ENCODE assay signal across 10 cellular contexts in the genomic region with DNA sequence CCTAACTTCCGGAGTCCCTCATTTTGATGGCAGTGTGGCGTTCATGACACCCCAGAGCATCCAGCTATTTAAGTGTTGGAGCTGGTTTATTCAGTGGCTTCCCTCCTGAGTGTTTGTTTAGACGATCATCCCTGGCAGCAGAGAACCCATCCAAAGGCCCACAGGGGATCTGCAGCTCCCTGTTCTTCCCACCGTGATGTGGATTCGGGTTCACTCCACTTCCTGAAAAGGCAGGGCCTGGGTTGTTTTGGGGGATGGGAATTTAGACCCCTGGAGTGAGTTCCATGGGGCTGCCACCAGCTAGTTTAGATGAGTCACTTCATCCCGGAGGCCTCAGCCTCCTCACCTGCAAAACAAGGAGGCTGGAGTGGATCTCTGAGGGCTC. TPM values are rescaled to one million over a fixed set of nuclear protein-coding genes. Genes with fewer than 3 reads are reported as not detected.
DNase-seq lines count a peak whose midpoint lies in the region; ATAC-seq and TF ChIP-seq lines count a peak whose summit lies in the region.
"Had no signal": no experiment of that assay in that cellular context is flagged by ENCODE, and none has a peak within 500 bp of the region (broad histone marks: within the 10 kb centered on the region; RNA-seq: fewer than 3 reads in every experiment).

No MANE protein-coding gene starts in this region.

- CTCF ChIA-PET in activated naive CD4-positive, alpha-beta T cell treated with anti-CD3 and anti-CD28 coated beads for 36 hours (lab: Charles Lee): interaction anchor here (0.8 to 3.4 kb wide), 8 partner anchors 8 to 152 kb away, joined by 3 to 16 read pairs (median 4); no protein-coding TSS in a partner anchor
- CTCF ChIA-PET in RWPE1 (lab: Yijun Ruan, JAX): no interaction called here

- POLR2A ChIA-PET in RWPE1 (lab: Yijun Ruan, JAX; ENCODE audit: low non-redundant PET): no interaction called here

- no peak overlapping the region for H3K27ac Mint-ChIP-seq in activated naive CD4-positive, alpha-beta T cell treated with anti-CD3 and anti-CD28 coated beads for 36 hours
- no peak overlapping the region for H3K27ac Mint-ChIP-seq in activated naive CD8-positive, alpha-beta T cell
- peak overlapping the region; percentile 27 for H3K27ac Mint-ChIP-seq in type B pancreatic cell

- H3K36me3 Mint-ChIP-seq in activated naive CD4-positive, alpha-beta T cell treated with anti-CD3 and anti-CD28 coated beads for 36 hours (ENCODE audit: low read depth): peaks cover 29% of the 10 kb centered on the region
- no peaks in the 10 kb centered on the region for H3K36me3 Mint-ChIP-seq in activated naive CD8-positive, alpha-beta T cell
- H3K36me3 Mint-ChIP-seq in type B pancreatic cell: no peaks in the 10 kb centered on the region

- H3K27me3 Mint-ChIP-seq in activated naive CD4-positive, alpha-beta T cell treated with anti-CD3 and anti-CD28 coated beads for 36 hours (ENCODE audit: low read depth): no peaks in the 10 kb centered on the region
- H3K27me3 Mint-ChIP-seq in activated naive CD8-positive, alpha-beta T cell: no peaks in the 10 kb centered on the region
- H3K27me3 Mint-ChIP-seq in type B pancreatic cell: peaks cover 11% of the 10 kb centered on the region

- DNase-seq in activated naive CD4-positive, alpha-beta T cell treated with anti-CD3 and anti-CD28 coated beads for 36 hours: no peak
- DNase-seq in activated naive CD4-positive, alpha-beta T cell (lab: John Stamatoyannopoulos, UW): no peak
- DNase-seq in type B pancreatic cell (ENCODE audit: extremely low spot score, unreplicated experiment) (no peak), omental fat pad (ENCODE audit: low spot score) (no peak), RWPE1 (ENCODE audit: low spot score) (no peak), UCSD-AML1 (lab: John Stamatoyannopoulos, UW; ENCODE audit: unreplicated experiment) (no peak)
- DNase-seq: activated CD8-positive, alpha-beta memory T cell treated with anti-CD3 and anti-CD28 coated beads for 24 hours; Peyer's patch had no signal

- H3K9me3 ChIP-seq in iPS-18c (ENCODE audit: control insufficient read depth, insufficient read depth, low read length): no peaks in the 10 kb centered on the region
- H3K9me3 ChIP-seq: Peyer's patch had no signal

- peak overlapping the region; percentile 82 for H3K4me3 ChIP-seq in iPS-18c (ENCODE audit: insufficient read depth, low read depth, low read length)

- no peaks in the 10 kb centered on the region for H3K9me3 Mint-ChIP-seq in activated naive CD4-positive, alpha-beta T cell treated with anti-CD3 and anti-CD28 coated beads for 36 hours
- H3K9me3 Mint-ChIP-seq in activated naive CD8-positive, alpha-beta T cell (ENCODE audit: low read depth): no peaks in the 10 kb centered on the region
- no peaks in the 10 kb centered on the region for H3K9me3 Mint-ChIP-seq in type B pancreatic cell

- peaks cover 63% of the 10 kb centered on the region for H3K4me1 Mint-ChIP-seq in activated naive CD4-positive, alpha-beta T cell treated with anti-CD3 and anti-CD28 coated beads for 36 hours (ENCODE audit: low read depth)
- peaks cover 42% of the 10 kb centered on the region for H3K4me1 Mint-ChIP-seq in activated naive CD8-positive, alpha-beta T cell (ENCODE audit: low read depth)
- peaks cover 32% of the 10 kb centered on the region for H3K4me1 Mint-ChIP-seq in type B pancreatic cell (ENCODE audit: unreplicated experiment)

- H3K4me3 Mint-ChIP-seq in activated naive CD4-positive, alpha-beta T cell treated with anti-CD3 and anti-CD28 coated beads for 36 hours: peak overlapping the region; percentile 93
- peak overlapping the region; percentile 94 for H3K4me3 Mint-ChIP-seq in activated naive CD8-positive, alpha-beta T cell
- peak overlapping the region; percentile 91 for H3K4me3 Mint-ChIP-seq in type B pancreatic cell

- no peak for ATAC-seq in omental fat pad (ENCODE audit: low FRiP score)

- TF ChIP-seq CTCF in type B pancreatic cell (conservative IDR thresholded peaks at IDR 0.05) (no peak), omental fat pad (IDR thresholded peaks at IDR 0.05) (no peak), RWPE1 (conservative IDR thresholded peaks at IDR 0.05; ENCODE audit: low read depth) (no peak)

- no peak overlapping the region for H3K27ac ChIP-seq in RWPE1
- H3K27ac ChIP-seq: Peyer's patch had no signal

- intact Hi-C loops in activated naive CD4-positive, alpha-beta T cell treated with anti-CD3 and anti-CD28 coated beads for 36 hours (cut with micrococcal nuclease): no loop called here

RNA-seq across cellular contexts. Expression of gene KSR1, which starts 2.3 kb away (rescaled TPM):
- 100 to 1,000 TPM; 179 to 189 TPM for total RNA-seq in activated naive CD4-positive, alpha-beta T cell treated with anti-CD3 and anti-CD28 coated beads for 36 hours
- total RNA-seq in type B pancreatic cell (ENCODE audit: low replicate concordance): 57.8 and 74.0 TPM in 2 replicates
- 10 to 100 TPM; 25.8 to 42.3 (median 33.9) TPM for total RNA-seq in omental fat pad
